ENCODE assay signal across 18 cellular contexts in genomic region chr21:42252267-42252666, GRCh38.
"Had no signal": no experiment of that assay in that cellular context is flagged by ENCODE, and none has a peak within 500 bp of the region (broad histone marks: within the 10 kb centered on the region; RNA-seq: fewer than 3 reads in every experiment).

No MANE protein-coding gene starts in this region.

- DNase-seq: activated naive CD4-positive, alpha-beta T cell; activated naive CD8-positive, alpha-beta T cell treated with anti-CD3 and anti-CD28 coated beads, Interleukin-2, amount 50 U/mL, for 24 hours; activated T-cell treated with anti-CD3 and anti-CD28 coated beads, Interleukin-2, amount 50 U/mL, for 4 hours; aorta; brain microvascular endothelial cell; central memory CD4-positive, alpha-beta T cell; colonic mucosa; glutamatergic neuron; immature natural killer cell; naive thymus-derived CD8-positive, alpha-beta T cell; retina; stimulated activated CD4-positive, alpha-beta T cell treated with anti-CD3 and anti-CD28 coated beads, Interleukin-4, amount 100 ng/mL, for 1 hour; stimulated activated naive CD4-positive, alpha-beta T cell; thyroid gland; upper lobe of right lung had no signal

- H3K4me1 ChIP-seq: colonic mucosa, thyroid gland, upper lobe of right lung had no signal

- H3K27me3 ChIP-seq: colonic mucosa, esophagus muscularis mucosa, hepatocyte, left lung, thyroid gland, upper lobe of right lung had no signal

- ATAC-seq: activated naive CD8-positive, alpha-beta T cell treated with anti-CD3 and anti-CD28 coated beads, Interleukin-2, amount 50 U/mL, for 24 hours; activated T-cell treated with anti-CD3 and anti-CD28 coated beads, Interleukin-2, amount 50 U/mL, for 4 hours; left lung; naive thymus-derived CD8-positive, alpha-beta T cell; upper lobe of right lung had no signal

- H3K27ac ChIP-seq: brain microvascular endothelial cell, colonic mucosa, esophagus muscularis mucosa, hepatocyte, left lung, thyroid gland, upper lobe of right lung had no signal

- H3K36me3 ChIP-seq: brain microvascular endothelial cell, colonic mucosa, esophagus muscularis mucosa, left lung, thyroid gland, upper lobe of right lung had no signal

- H3K4me3 ChIP-seq: colonic mucosa, esophagus muscularis mucosa, hepatocyte, left lung, thyroid gland, upper lobe of right lung had no signal

- H3K9me3 ChIP-seq: colonic mucosa, esophagus muscularis mucosa, left lung, thyroid gland, upper lobe of right lung had no signal
